Comparison of ENCODE assay signal across 1 cellular context in the genomic region with DNA sequence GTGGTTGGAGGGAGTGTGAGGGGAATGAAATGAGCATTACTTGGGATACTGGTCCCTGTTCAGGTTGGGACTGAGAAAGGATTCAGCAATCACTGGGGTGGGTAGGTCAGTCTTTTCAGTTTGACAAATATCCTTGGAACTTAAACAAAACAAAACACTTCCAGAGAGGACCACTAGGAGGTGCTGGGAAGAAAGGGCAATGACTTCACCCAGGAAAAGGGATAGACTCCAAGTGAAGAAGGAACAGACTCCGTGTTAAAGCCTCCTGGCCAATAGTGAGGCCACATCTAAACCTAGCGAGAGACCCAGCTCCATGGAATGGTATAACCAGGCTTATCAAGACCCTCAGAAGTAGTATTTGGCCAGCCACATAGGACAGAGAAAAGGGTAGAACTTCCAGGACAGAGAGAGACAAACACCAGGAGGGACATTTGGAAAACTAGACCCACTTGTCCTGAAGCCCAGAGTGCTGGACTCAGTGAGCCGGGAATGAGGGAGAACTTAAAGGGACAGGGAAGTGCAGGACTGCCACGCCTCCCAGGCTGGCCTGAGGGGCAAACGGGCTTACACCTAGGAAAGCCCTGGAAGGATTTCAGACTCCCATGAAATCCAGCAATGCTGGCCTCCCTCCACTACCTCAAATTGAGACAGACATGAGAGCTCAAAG.
TF ChIP-seq lines count a peak whose summit lies in the region.

No MANE protein-coding gene starts in this region.

TF ChIP-seq in GM23338, 12 proteins besides CTCF, POLR2A, EP300 and RAD21 (continued from another document):
- TF ChIP-seq, protein P1, sequence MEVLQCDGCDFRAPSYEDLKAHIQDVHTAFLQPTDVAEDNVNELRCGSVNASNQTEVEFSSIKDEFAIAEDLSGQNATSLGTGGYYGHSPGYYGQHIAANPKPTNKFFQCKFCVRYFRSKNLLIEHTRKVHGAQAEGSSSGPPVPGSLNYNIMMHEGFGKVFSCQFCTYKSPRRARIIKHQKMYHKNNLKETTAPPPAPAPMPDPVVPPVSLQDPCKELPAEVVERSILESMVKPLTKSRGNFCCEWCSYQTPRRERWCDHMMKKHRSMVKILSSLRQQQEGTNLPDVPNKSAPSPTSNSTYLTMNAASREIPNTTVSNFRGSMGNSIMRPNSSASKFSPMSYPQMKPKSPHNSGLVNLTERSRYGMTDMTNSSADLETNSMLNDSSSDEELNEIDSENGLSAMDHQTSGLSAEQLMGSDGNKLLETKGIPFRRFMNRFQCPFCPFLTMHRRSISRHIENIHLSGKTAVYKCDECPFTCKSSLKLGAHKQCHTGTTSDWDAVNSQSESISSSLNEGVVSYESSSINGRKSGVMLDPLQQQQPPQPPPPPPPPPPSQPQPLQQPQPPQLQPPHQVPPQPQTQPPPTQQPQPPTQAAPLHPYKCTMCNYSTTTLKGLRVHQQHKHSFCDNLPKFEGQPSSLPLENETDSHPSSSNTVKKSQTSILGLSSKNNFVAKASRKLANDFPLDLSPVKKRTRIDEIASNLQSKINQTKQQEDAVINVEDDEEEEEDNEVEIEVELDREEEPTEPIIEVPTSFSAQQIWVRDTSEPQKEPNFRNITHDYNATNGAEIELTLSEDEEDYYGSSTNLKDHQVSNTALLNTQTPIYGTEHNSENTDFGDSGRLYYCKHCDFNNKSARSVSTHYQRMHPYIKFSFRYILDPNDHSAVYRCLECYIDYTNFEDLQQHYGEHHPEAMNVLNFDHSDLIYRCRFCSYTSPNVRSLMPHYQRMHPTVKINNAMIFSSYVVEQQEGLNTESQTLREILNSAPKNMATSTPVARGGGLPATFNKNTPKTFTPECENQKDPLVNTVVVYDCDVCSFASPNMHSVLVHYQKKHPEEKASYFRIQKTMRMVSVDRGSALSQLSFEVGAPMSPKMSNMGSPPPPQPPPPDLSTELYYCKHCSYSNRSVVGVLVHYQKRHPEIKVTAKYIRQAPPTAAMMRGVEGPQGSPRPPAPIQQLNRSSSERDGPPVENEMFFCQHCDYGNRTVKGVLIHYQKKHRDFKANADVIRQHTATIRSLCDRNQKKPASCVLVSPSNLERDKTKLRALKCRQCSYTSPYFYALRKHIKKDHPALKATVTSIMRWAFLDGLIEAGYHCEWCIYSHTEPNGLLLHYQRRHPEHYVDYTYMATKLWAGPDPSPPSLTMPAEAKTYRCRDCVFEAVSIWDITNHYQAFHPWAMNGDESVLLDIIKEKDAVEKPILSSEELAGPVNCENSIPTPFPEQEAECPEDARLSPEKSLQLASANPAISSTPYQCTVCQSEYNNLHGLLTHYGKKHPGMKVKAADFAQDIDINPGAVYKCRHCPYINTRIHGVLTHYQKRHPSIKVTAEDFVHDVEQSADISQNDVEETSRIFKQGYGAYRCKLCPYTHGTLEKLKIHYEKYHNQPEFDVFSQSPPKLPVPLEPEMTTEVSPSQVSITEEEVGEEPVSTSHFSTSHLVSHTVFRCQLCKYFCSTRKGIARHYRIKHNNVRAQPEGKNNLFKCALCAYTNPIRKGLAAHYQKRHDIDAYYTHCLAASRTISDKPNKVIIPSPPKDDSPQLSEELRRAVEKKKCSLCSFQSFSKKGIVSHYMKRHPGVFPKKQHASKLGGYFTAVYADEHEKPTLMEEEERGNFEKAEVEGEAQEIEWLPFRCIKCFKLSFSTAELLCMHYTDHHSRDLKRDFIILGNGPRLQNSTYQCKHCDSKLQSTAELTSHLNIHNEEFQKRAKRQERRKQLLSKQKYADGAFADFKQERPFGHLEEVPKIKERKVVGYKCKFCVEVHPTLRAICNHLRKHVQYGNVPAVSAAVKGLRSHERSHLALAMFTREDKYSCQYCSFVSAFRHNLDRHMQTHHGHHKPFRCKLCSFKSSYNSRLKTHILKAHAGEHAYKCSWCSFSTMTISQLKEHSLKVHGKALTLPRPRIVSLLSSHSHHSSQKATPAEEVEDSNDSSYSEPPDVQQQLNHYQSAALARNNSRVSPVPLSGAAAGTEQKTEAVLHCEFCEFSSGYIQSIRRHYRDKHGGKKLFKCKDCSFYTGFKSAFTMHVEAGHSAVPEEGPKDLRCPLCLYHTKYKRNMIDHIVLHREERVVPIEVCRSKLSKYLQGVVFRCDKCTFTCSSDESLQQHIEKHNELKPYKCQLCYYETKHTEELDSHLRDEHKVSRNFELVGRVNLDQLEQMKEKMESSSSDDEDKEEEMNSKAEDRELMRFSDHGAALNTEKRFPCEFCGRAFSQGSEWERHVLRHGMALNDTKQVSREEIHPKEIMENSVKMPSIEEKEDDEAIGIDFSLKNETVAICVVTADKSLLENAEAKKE (CRISPR knock-in tag; IDR thresholded peaks at IDR 0.05): peak; percentile 19; the same call in 1 of the 2 replicates
- no peak for TF ChIP-seq JUNB (IDR thresholded peaks at IDR 0.05; ENCODE audit: unreplicated experiment)
